9 cellular contexts compared by ENCODE assay signal in the genomic region with DNA sequence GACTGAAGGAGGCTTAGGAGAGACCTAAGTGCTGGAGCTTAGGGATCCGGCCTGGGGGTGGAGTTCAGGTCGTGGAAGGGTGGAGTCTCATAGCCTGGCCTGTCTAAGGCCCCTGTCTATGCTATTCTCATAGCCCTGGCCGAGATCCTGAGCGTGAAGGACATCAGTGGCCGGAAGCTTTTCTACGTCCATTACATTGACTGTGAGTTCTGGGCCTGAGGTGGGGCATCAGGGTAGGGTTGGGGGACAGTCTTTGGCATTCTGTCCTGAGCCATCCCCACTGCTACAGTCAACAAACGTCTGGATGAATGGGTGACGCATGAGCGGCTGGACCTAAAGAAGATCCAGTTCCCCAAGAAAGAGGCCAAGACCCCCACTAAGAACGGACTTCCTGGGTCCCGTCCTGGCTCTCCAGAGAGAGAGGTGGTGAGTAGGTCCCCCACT. TPM values are rescaled to one million over a fixed set of nuclear protein-coding genes. Genes with fewer than 3 reads are reported as not detected.
A peak's percentile ranks its signal among the peaks of the same experiment; 100 is the strongest.
DNase-seq lines count a peak whose midpoint lies in the region; ATAC-seq, FAIRE-seq and TF ChIP-seq lines count a peak whose summit lies in the region.
"Had no signal": no experiment of that assay in that cellular context is flagged by ENCODE, and none has a peak within 500 bp of the region (broad histone marks: within the 10 kb centered on the region; RNA-seq: fewer than 3 reads in every experiment).

No MANE protein-coding gene starts in this region.

- peak overlapping the region; percentile 94 for H3K9ac ChIP-seq in keratinocyte (ENCODE audit: control insufficient read depth, extremely low read depth, insufficient read depth, low read length)

- no peaks in the 10 kb centered on the region for H3K9me3 ChIP-seq in keratinocyte (ENCODE audit: control insufficient read depth, low read depth, low read length)

- peak overlapping the region; percentile 99 for H3K27ac ChIP-seq in keratinocyte (ENCODE audit: control insufficient read depth, insufficient read depth, low read length)
- H3K27ac ChIP-seq in temporal lobe (ENCODE audit: low read depth, low read length), result peak overlapping the region; percentile 99

- H3K27ac Mint-ChIP-seq in T-helper 1 cell treated with Interleukin-12 subunit alpha and Interleukin-12 subunit beta and Interleukin-4 antibody, amounts not matched to agents 30 μg/mL and 1 μg/mL, for 36 hours, result peak overlapping the region; percentile 99
- peak overlapping the region; percentile 97 for H3K27ac Mint-ChIP-seq in activated T-helper 17 cell treated with anti-CD3 and anti-CD28 coated beads, Interleukin-2, amount 50 U/mL, for 72 hours

- DNase-seq in T-helper 1 cell, result no peak
- no peak for DNase-seq in keratinocyte (ENCODE audit: low read depth, low spot score)
- no peak for DNase-seq in GM19240 (ENCODE audit: insufficient read length, low spot score)

- H3K4me1 Mint-ChIP-seq in T-helper 1 cell treated with Interleukin-12 subunit alpha and Interleukin-12 subunit beta and Interleukin-4 antibody, amounts not matched to agents 30 μg/mL and 1 μg/mL, for 36 hours (ENCODE audit: low read depth), result peaks cover 29% of the 10 kb centered on the region
- peaks cover 15% of the 10 kb centered on the region for H3K4me1 Mint-ChIP-seq in activated T-helper 17 cell treated with anti-CD3 and anti-CD28 coated beads, Interleukin-2, amount 50 U/mL, for 72 hours

- H3K36me3 ChIP-seq in keratinocyte (ENCODE audit: control insufficient read depth in 2 of 2, extremely low read depth in 1 of 2, insufficient read depth in 2 of 2, low read length in 2 of 2), result peaks cover 28 to 34% of the 10 kb centered on the region in 2 experiments

- H3K4me3 Mint-ChIP-seq in T-helper 1 cell treated with Interleukin-12 subunit alpha and Interleukin-12 subunit beta and Interleukin-4 antibody, amounts not matched to agents 30 μg/mL and 1 μg/mL, for 36 hours, result peak overlapping the region; percentile 96
- H3K4me3 Mint-ChIP-seq in activated T-helper 17 cell treated with anti-CD3 and anti-CD28 coated beads, Interleukin-2, amount 50 U/mL, for 72 hours, result peak overlapping the region; percentile 94

- H3K36me3 Mint-ChIP-seq in T-helper 1 cell treated with Interleukin-12 subunit alpha and Interleukin-12 subunit beta and Interleukin-4 antibody, amounts not matched to agents 30 μg/mL and 1 μg/mL, for 36 hours (ENCODE audit: low read depth), result peaks cover 34% of the 10 kb centered on the region
- peaks cover 62% of the 10 kb centered on the region for H3K36me3 Mint-ChIP-seq in activated T-helper 17 cell treated with anti-CD3 and anti-CD28 coated beads, Interleukin-2, amount 50 U/mL, for 72 hours (ENCODE audit: low read depth)

- H3K9me1 ChIP-seq in keratinocyte (ENCODE audit: control insufficient read depth, extremely low read depth, insufficient read depth, low read length), result no peaks in the 10 kb centered on the region

- no peaks in the 10 kb centered on the region for H3K27me3 ChIP-seq in keratinocyte (ENCODE audit: control insufficient read depth, extremely low read depth, insufficient read depth, low read length)

- dilution Hi-C loops in keratinocyte (cut with MboI; ENCODE audit: extremely low pct_ligation_motif_present, low sequenced_read_pairs), result no loop called here

- ATAC-seq in activated T-helper 17 cell treated with anti-CD3 and anti-CD28 coated beads, Interleukin-2, amount 50 U/mL, for 72 hours (replicated peaks), result no peak
- no peak for ATAC-seq in activated CD4-positive, CD25-positive, alpha-beta regulatory T cell treated with anti-CD3 and anti-CD28 coated beads, Interleukin-2, amount 50 U/mL, for 24 hours
- ATAC-seq in GM18858 (IDR thresholded peaks at IDR 0.05; ENCODE audit: unreplicated experiment), result no peak

- H3K4me2 ChIP-seq in keratinocyte (ENCODE audit: control insufficient read depth, extremely low read depth, insufficient read depth, low read depth, low read length), result peak overlapping the region; percentile 85

- H2AFZ ChIP-seq in keratinocyte (ENCODE audit: control insufficient read depth, low read length), result no peak overlapping the region

- peaks cover 5% of the 10 kb centered on the region for H3K4me1 ChIP-seq in keratinocyte (ENCODE audit: control insufficient read depth, extremely low read depth, insufficient read depth, low read length)

- no peak for TF ChIP-seq CTCF in keratinocyte (optimal IDR thresholded peaks at IDR 0.05 in 1 of 3, IDR thresholded peaks at IDR 0.05 in 1 of 3, conservative IDR thresholded peaks at IDR 0.05 in 1 of 3; ENCODE audit: extremely low read depth in 1 of 3, insufficient read depth in 2 of 3, low read length in 3 of 3)

- FAIRE-seq in keratinocyte (lab: Jason Lieb, UNC), result no peak
- FAIRE-seq: islet of Langerhans had no signal

- peaks cover 11% of the 10 kb centered on the region for H3K79me2 ChIP-seq in keratinocyte (ENCODE audit: control insufficient read depth, insufficient read depth, low read length)

- no peaks in the 10 kb centered on the region for H4K20me1 ChIP-seq in keratinocyte (ENCODE audit: control insufficient read depth, extremely low read depth, insufficient read depth, low read length)

- H3K27me3 Mint-ChIP-seq in T-helper 1 cell treated with Interleukin-12 subunit alpha and Interleukin-12 subunit beta and Interleukin-4 antibody, amounts not matched to agents 30 μg/mL and 1 μg/mL, for 36 hours (ENCODE audit: low read depth), result no peaks in the 10 kb centered on the region
- H3K27me3 Mint-ChIP-seq in activated T-helper 17 cell treated with anti-CD3 and anti-CD28 coated beads, Interleukin-2, amount 50 U/mL, for 72 hours, result no peaks in the 10 kb centered on the region

- no peaks in the 10 kb centered on the region for H3K9me3 Mint-ChIP-seq in T-helper 1 cell treated with Interleukin-12 subunit alpha and Interleukin-12 subunit beta and Interleukin-4 antibody, amounts not matched to agents 30 μg/mL and 1 μg/mL, for 36 hours
- no peaks in the 10 kb centered on the region for H3K9me3 Mint-ChIP-seq in activated T-helper 17 cell treated with anti-CD3 and anti-CD28 coated beads, Interleukin-2, amount 50 U/mL, for 72 hours

- H3K4me3 ChIP-seq in keratinocyte (ENCODE audit: control insufficient read depth in 2 of 3, extremely low read depth in 1 of 3, insufficient read depth in 2 of 3, low read depth in 1 of 3, low read length in 3 of 3), result peak overlapping the region; percentile 66 to 75 (median 67)

RNA-seq across cellular contexts. Expression of a gene that starts 0.6 kb away (rescaled TPM):
- 10 to 100 TPM; 75.6 to 88.8 TPM for total RNA-seq in activated T-helper 17 cell treated with anti-CD3 and anti-CD28 coated beads, Interleukin-2, amount 50 U/mL, for 72 hours
- polyA plus RNA-seq in keratinocyte, result 26.8 to 32.1 TPM (median 30.3 TPM) in 3 replicates
- 34.6 TPM for polyA plus RNA-seq in keratinocyte (2011; ENCODE audit: low read depth)
- 17.6 and 18.7 TPM in 2 replicates for polyA plus RNA-seq in keratinocyte (2011; cell fraction: cytosol; rRNA removed)
- 32.8 and 40.2 TPM in 2 replicates for polyA plus RNA-seq in keratinocyte (2011; cell fraction: nucleus; rRNA removed)
- 24.4 and 31.3 TPM in 2 replicates for polyA plus RNA-seq in keratinocyte (2012; ENCODE audit: low replicate concordance)
- polyA minus RNA-seq in keratinocyte, result 23.0 to 33.9 TPM (median 31.5 TPM) in 3 replicates
- polyA minus RNA-seq in keratinocyte (2011; cell fraction: cytosol; rRNA and poly(A)+ RNA removed), result 34.3 TPM
- polyA minus RNA-seq in keratinocyte (2011; cell fraction: nucleus; rRNA and poly(A)+ RNA removed), result 25.5 and 25.6 TPM in 2 replicates
- total RNA-seq in temporal lobe, result 36.4 TPM

RNA-seq across cellular contexts. Expression of a gene that starts 7.9 kb away (rescaled TPM):
- total RNA-seq in activated T-helper 17 cell treated with anti-CD3 and anti-CD28 coated beads, Interleukin-2, amount 50 U/mL, for 72 hours, result 10 to 100 TPM; 57.4 to 92.9 TPM
- 16.0 to 20.6 TPM (median 18.5 TPM) in 3 replicates for polyA plus RNA-seq in keratinocyte
- polyA plus RNA-seq in keratinocyte (2011; ENCODE audit: low read depth), result 11.1 TPM
- 7.5 and 17.5 TPM in 2 replicates for polyA plus RNA-seq in keratinocyte (2011; cell fraction: cytosol; rRNA removed)
- polyA plus RNA-seq in keratinocyte (2011; cell fraction: nucleus; rRNA removed), result 17.2 and 19.6 TPM in 2 replicates
- 11.6 and 28.0 TPM in 2 replicates for polyA plus RNA-seq in keratinocyte (2012; ENCODE audit: low replicate concordance)
- 4.7 to 7.3 TPM (median 5.1 TPM) in 3 replicates for polyA minus RNA-seq in keratinocyte
- 26.1 TPM for polyA minus RNA-seq in keratinocyte (2011; cell fraction: cytosol; rRNA and poly(A)+ RNA removed)
- 3.3 and 4.0 TPM in 2 replicates for polyA minus RNA-seq in keratinocyte (2011; cell fraction: nucleus; rRNA and poly(A)+ RNA removed)
- 8.1 TPM for total RNA-seq in temporal lobe

RNA-seq across cellular contexts. Expression of a gene that starts 49.9 kb away (rescaled TPM):
- total RNA-seq in activated T-helper 17 cell treated with anti-CD3 and anti-CD28 coated beads, Interleukin-2, amount 50 U/mL, for 72 hours, result 100 to 1,000 TPM in 1 of 2 donors, 10 to 100 TPM in 1; 82.5 to 150 TPM
- polyA plus RNA-seq in keratinocyte, result 20.4 to 49.4 TPM (median 23.5 TPM) in 3 replicates
- 32.8 TPM for polyA plus RNA-seq in keratinocyte (2011; ENCODE audit: low read depth)
- 29.6 and 40.9 TPM in 2 replicates for polyA plus RNA-seq in keratinocyte (2011; cell fraction: cytosol; rRNA removed)
- polyA plus RNA-seq in keratinocyte (2011; cell fraction: nucleus; rRNA removed), result 53.6 and 57.6 TPM in 2 replicates
- 55.0 and 57.5 TPM in 2 replicates for polyA plus RNA-seq in keratinocyte (2012; ENCODE audit: low replicate concordance)
- polyA minus RNA-seq in keratinocyte, result 25.4 to 159 TPM (median 34.4 TPM) in 3 replicates
- 29.5 TPM for polyA minus RNA-seq in keratinocyte (2011; cell fraction: cytosol; rRNA and poly(A)+ RNA removed)
- polyA minus RNA-seq in keratinocyte (2011; cell fraction: nucleus; rRNA and poly(A)+ RNA removed), result 19.3 and 22.6 TPM in 2 replicates
- 9.8 TPM for total RNA-seq in temporal lobe
